Comparison of ENCODE assay signal across 22 cellular contexts in the genomic region with DNA sequence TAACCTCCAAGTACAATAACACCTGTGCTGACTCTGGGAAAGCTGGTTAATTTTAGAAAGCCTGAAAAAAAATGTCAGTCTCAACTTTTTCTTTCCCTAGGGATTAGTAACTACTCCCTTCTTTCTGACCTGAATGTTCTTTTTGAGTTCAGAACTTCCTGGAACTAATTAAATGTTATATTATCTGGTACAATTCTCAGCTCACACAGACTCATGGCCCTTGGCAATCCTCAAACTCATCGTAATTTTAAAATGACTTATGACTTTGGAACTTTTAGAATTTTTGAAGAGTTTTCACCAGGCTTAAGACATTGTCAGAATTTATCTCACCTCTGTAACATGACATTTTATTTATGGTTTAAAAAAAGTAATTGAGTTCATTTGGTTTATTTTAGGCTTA.
DNase-seq lines count a peak whose midpoint lies in the region; ATAC-seq, FAIRE-seq and TF ChIP-seq lines count a peak whose summit lies in the region.
"Had no signal": no experiment of that assay in that cellular context is flagged by ENCODE, and none has a peak within 500 bp of the region (broad histone marks: within the 10 kb centered on the region; RNA-seq: fewer than 3 reads in every experiment).

No MANE protein-coding gene starts in this region.

- H3K4me3 Mint-ChIP-seq in osteocyte (ENCODE audit: unreplicated experiment): no peak overlapping the region
- no peak overlapping the region for H3K4me3 Mint-ChIP-seq in activated CD4-positive, alpha-beta T cell treated with anti-CD3 and anti-CD28 coated beads, Interleukin-2, amount 10 ng/mL, durations not matched to agents 7 days and 5 days
- H3K4me3 Mint-ChIP-seq: activated CD4-positive, alpha-beta memory T cell treated with anti-CD3 and anti-CD28 coated beads, Interleukin-2, amount 10 ng/mL, durations not matched to agents 7 days and 5 days; activated naive CD4-positive, alpha-beta T cell treated with anti-CD3 and anti-CD28 coated beads, Interleukin-2, amount 10 ng/mL, durations not matched to agents 7 days and 5 days; mesothelial cell of epicardium; neural crest cell had no signal

- POLR2A ChIA-PET in activated CD4-positive, alpha-beta T cell treated with anti-CD3 and anti-CD28 coated beads, Interleukin-2, amount 10 ng/mL, durations not matched to agents 7 days and 5 days (lab: Charles Lee): no interaction called here

- intact Hi-C loops in esophagus muscularis mucosa (cut with DNase I): no loop called here

- no peak for TF ChIP-seq EP300 in esophagus muscularis mucosa (IDR thresholded peaks at IDR 0.05)

- H3K27me3 Mint-ChIP-seq in osteocyte (ENCODE audit: unreplicated experiment): no peaks in the 10 kb centered on the region
- no peaks in the 10 kb centered on the region for H3K27me3 Mint-ChIP-seq in activated CD4-positive, alpha-beta T cell treated with anti-CD3 and anti-CD28 coated beads, Interleukin-2, amount 10 ng/mL, durations not matched to agents 7 days and 5 days
- H3K27me3 Mint-ChIP-seq: activated CD4-positive, alpha-beta memory T cell treated with anti-CD3 and anti-CD28 coated beads, Interleukin-2, amount 10 ng/mL, durations not matched to agents 7 days and 5 days; activated naive CD4-positive, alpha-beta T cell treated with anti-CD3 and anti-CD28 coated beads, Interleukin-2, amount 10 ng/mL, durations not matched to agents 7 days and 5 days had no signal

- H3K4me1 ChIP-seq in esophagus muscularis mucosa: peaks cover 0 to 35% (median 23%) of the 10 kb centered on the region in 4 donors
- H3K4me1 ChIP-seq: psoas muscle, SJSA1 had no signal

- DNase-seq in AG09309 (ENCODE audit: low read depth) (peak; percentile 33), GM04504 (ENCODE audit: low read depth) (peak; percentile 33), esophagus muscularis mucosa (ENCODE audit: extremely low spot score) (no peak), osteocyte (ENCODE audit: extremely low spot score, unreplicated experiment) (no peak), frontal cortex (ENCODE audit: low spot score in 2 of 2) (no peak)
- DNase-seq in activated naive CD4-positive, alpha-beta T cell (lab: John Stamatoyannopoulos, UW): no peak
- DNase-seq in activated CD4-positive, alpha-beta T cell treated with anti-CD3 and anti-CD28 coated beads, Interleukin-2, amount 10 ng/mL, durations not matched to agents 7 days and 5 days: no peak
- DNase-seq: activated CD4-positive, alpha-beta memory T cell treated with anti-CD3 and anti-CD28 coated beads, Interleukin-2, amount 10 ng/mL, durations not matched to agents 7 days and 5 days; activated naive CD4-positive, alpha-beta T cell treated with anti-CD3 and anti-CD28 coated beads, Interleukin-2, amount 10 ng/mL, durations not matched to agents 7 days and 5 days; activated T-cell treated with anti-CD3 and anti-CD28 coated beads, Interleukin-2, amount 50 U/mL, for 1 hour; COR-L47; foreskin melanocyte; left colon; NCI-H1436; NCI-H82; PC-3; psoas muscle; testis had no signal

- peak overlapping the region; percentile 56 for H3K27ac Mint-ChIP-seq in osteocyte (ENCODE audit: unreplicated experiment)
- H3K27ac Mint-ChIP-seq in activated CD4-positive, alpha-beta T cell treated with anti-CD3 and anti-CD28 coated beads, Interleukin-2, amount 10 ng/mL, durations not matched to agents 7 days and 5 days: no peak overlapping the region
- H3K27ac Mint-ChIP-seq: activated CD4-positive, alpha-beta memory T cell treated with anti-CD3 and anti-CD28 coated beads, Interleukin-2, amount 10 ng/mL, durations not matched to agents 7 days and 5 days; activated naive CD4-positive, alpha-beta T cell treated with anti-CD3 and anti-CD28 coated beads, Interleukin-2, amount 10 ng/mL, durations not matched to agents 7 days and 5 days; mesothelial cell of epicardium had no signal

- H3K9me3 ChIP-seq in esophagus muscularis mucosa: no peaks in the 10 kb centered on the region
- H3K9me3 ChIP-seq: psoas muscle, SJSA1, testis had no signal

- ATAC-seq in HG03565 (IDR thresholded peaks at IDR 0.05; ENCODE audit: unreplicated experiment): no peak
- ATAC-seq: left colon, PC-3, psoas muscle had no signal

- no peak for TF ChIP-seq POLR2A in esophagus muscularis mucosa (IDR thresholded peaks at IDR 0.05; ENCODE audit: low read depth)

- CTCF ChIA-PET in activated CD4-positive, alpha-beta T cell treated with anti-CD3 and anti-CD28 coated beads, Interleukin-2, amount 10 ng/mL, durations not matched to agents 7 days and 5 days (lab: Charles Lee): no interaction called here

- H3K36me3 Mint-ChIP-seq in osteocyte (ENCODE audit: unreplicated experiment): peaks cover 2% of the 10 kb centered on the region
- no peaks in the 10 kb centered on the region for H3K36me3 Mint-ChIP-seq in activated CD4-positive, alpha-beta T cell treated with anti-CD3 and anti-CD28 coated beads, Interleukin-2, amount 10 ng/mL, durations not matched to agents 7 days and 5 days (ENCODE audit: low read depth)
- H3K36me3 Mint-ChIP-seq: activated naive CD4-positive, alpha-beta T cell treated with anti-CD3 and anti-CD28 coated beads, Interleukin-2, amount 10 ng/mL, durations not matched to agents 7 days and 5 days had no signal

- peaks cover 26% of the 10 kb centered on the region for H3K4me1 Mint-ChIP-seq in osteocyte (ENCODE audit: unreplicated experiment)
- H3K4me1 Mint-ChIP-seq in activated CD4-positive, alpha-beta T cell treated with anti-CD3 and anti-CD28 coated beads, Interleukin-2, amount 10 ng/mL, durations not matched to agents 7 days and 5 days: no peaks in the 10 kb centered on the region
- H3K4me1 Mint-ChIP-seq: activated CD4-positive, alpha-beta memory T cell treated with anti-CD3 and anti-CD28 coated beads, Interleukin-2, amount 10 ng/mL, durations not matched to agents 7 days and 5 days; activated naive CD4-positive, alpha-beta T cell treated with anti-CD3 and anti-CD28 coated beads, Interleukin-2, amount 10 ng/mL, durations not matched to agents 7 days and 5 days; neural crest cell had no signal

- H3K4me3 ChIP-seq in AG09309 (ENCODE audit: control insufficient read depth, low read depth, low read length) (no peak overlapping the region), esophagus muscularis mucosa (no peak overlapping the region)
- H3K4me3 ChIP-seq: psoas muscle, SJSA1, testis had no signal

- H3K9me3 Mint-ChIP-seq in osteocyte (ENCODE audit: unreplicated experiment): no peaks in the 10 kb centered on the region
- no peaks in the 10 kb centered on the region for H3K9me3 Mint-ChIP-seq in activated CD4-positive, alpha-beta T cell treated with anti-CD3 and anti-CD28 coated beads, Interleukin-2, amount 10 ng/mL, durations not matched to agents 7 days and 5 days
- H3K9me3 Mint-ChIP-seq: activated CD4-positive, alpha-beta memory T cell treated with anti-CD3 and anti-CD28 coated beads, Interleukin-2, amount 10 ng/mL, durations not matched to agents 7 days and 5 days; activated naive CD4-positive, alpha-beta T cell treated with anti-CD3 and anti-CD28 coated beads, Interleukin-2, amount 10 ng/mL, durations not matched to agents 7 days and 5 days had no signal

- peak overlapping the region in 3 of 4 donors; percentile 16 to 68 (median 44) for H3K27ac ChIP-seq in esophagus muscularis mucosa (replicated peaks in 1 of 4)
- H3K27ac ChIP-seq: psoas muscle, SJSA1, testis had no signal

- no peak for TF ChIP-seq CTCF in AG09309 (IDR thresholded peaks at IDR 0.05; ENCODE audit: control insufficient read depth, insufficient read depth, low read depth, low read length, missing control alignments)
- TF ChIP-seq CTCF in esophagus muscularis mucosa (IDR thresholded peaks at IDR 0.05): no peak
- TF ChIP-seq CTCF in osteocyte (IDR thresholded peaks at IDR 0.05): no peak

- H3K36me3 ChIP-seq in esophagus muscularis mucosa: no peaks in the 10 kb centered on the region
- H3K36me3 ChIP-seq: SJSA1 had no signal

- WGBS in esophagus muscularis mucosa: 15% methylated on average over 1 of the region's 1 CpG

- no peaks in the 10 kb centered on the region for H3K27me3 ChIP-seq in esophagus muscularis mucosa
- H3K27me3 ChIP-seq: SJSA1, testis had no signal

- FAIRE-seq in frontal cortex (lab: Jason Lieb, UNC): no peak

Comparison
In these comparisons a context has a peak if more than half of its experiments do, and no peak if none do; other contexts are left out.
1. DNase-seq: peak in AG09309 (single experiment) and GM04504 (single experiment); none in esophagus muscularis mucosa (single experiment), osteocyte (single experiment), activated naive CD4-positive, alpha-beta T cell (0 of 4), frontal cortex (0 of 2) and activated CD4-positive, alpha-beta T cell treated with anti-CD3 and anti-CD28 coated beads, Interleukin-2, amount 10 ng/mL, durations not matched to agents 7 days and 5 days (single experiment).